ENCODE assay signal across 13 cellular contexts in the genomic region with DNA sequence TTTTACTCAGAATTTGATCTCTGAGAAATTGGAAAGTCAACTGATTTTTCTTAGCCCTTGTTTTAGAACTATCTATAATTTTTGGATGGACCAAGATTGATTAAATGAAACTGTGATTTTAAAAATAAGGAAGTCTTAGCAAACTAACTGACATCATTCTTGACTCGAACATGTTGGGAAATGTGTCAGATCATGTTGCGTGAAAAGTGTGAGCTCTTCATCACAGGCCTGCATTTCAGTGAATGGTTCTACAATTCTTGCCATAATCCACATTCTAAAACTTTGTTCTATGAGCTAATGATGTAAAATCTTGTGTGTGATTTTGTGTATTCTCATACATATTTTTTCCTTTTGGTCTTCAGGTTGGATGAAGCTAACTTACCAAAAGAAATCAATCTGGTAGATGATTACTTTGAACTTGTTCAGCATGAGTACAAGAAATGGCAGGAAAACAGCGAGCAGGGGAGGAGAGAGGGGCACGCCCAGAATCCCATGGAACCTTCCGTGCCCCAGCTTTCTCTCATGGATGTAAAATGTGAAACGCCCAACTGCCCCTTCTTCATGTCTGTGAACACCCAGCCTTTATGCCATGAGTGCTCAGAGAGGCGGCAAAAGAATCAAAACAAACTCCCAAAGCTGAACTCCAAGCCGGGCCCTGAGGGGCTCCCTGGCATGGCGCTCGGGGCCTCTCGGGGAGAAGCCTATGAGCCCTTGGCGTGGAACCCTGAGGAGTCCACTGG. TPM values are rescaled to one million over a fixed set of nuclear protein-coding genes. Genes with fewer than 3 reads are reported as not detected.
A peak's percentile ranks its signal among the peaks of the same experiment; 100 is the strongest.
DNase-seq lines count a peak whose midpoint lies in the region; ATAC-seq, FAIRE-seq and TF ChIP-seq lines count a peak whose summit lies in the region.
"Had no signal": no experiment of that assay in that cellular context is flagged by ENCODE, and none has a peak within 500 bp of the region (broad histone marks: within the 10 kb centered on the region; RNA-seq: fewer than 3 reads in every experiment).

No MANE protein-coding gene starts in this region.

- H3K9ac ChIP-seq in BLaER1 treated with 17β-estradiol and CSF1 and Interleukin-3, amounts not matched to agents 10 nM and 100 nM = peak overlapping the region; percentile 72 to 83 (median 75)

- no peak for TF ChIP-seq CTCF in ascending aorta (IDR thresholded peaks at IDR 0.05)
- TF ChIP-seq CTCF in osteoblast (IDR thresholded peaks at IDR 0.05; ENCODE audit: extremely low read depth, low read depth, low read length) = no peak
- no peak for TF ChIP-seq CTCF in prostate gland (IDR thresholded peaks at IDR 0.05)

- H3K9me3 ChIP-seq in BLaER1 treated with 17β-estradiol and CSF1 and Interleukin-3, amounts not matched to agents 10 nM and 100 nM (replicated peaks in 1 of 11) = no peaks in the 10 kb centered on the region
- H3K9me3 ChIP-seq in ascending aorta = no peaks in the 10 kb centered on the region
- H3K9me3 ChIP-seq in osteoblast (ENCODE audit: low read depth, low read length) = no peaks in the 10 kb centered on the region
- H3K9me3 ChIP-seq in MG63 = no peaks in the 10 kb centered on the region
- no peaks in the 10 kb centered on the region for H3K9me3 ChIP-seq in prostate gland
- H3K9me3 ChIP-seq: SJCRH30 had no signal

- peaks cover 87 to 98% (median 94%) of the 10 kb centered on the region in 11 experiments for H3K36me3 ChIP-seq in BLaER1 treated with 17β-estradiol and CSF1 and Interleukin-3, amounts not matched to agents 10 nM and 100 nM
- peaks cover 58 to 79% of the 10 kb centered on the region in 2 donors for H3K36me3 ChIP-seq in ascending aorta
- peaks cover 89% of the 10 kb centered on the region for H3K36me3 ChIP-seq in osteoblast (ENCODE audit: insufficient read depth, low read length)
- peaks cover 49% of the 10 kb centered on the region for H3K36me3 ChIP-seq in MG63
- H3K36me3 ChIP-seq in prostate gland = peaks cover 8 to 10% of the 10 kb centered on the region in 2 donors

- no peak overlapping the region for H2AFZ ChIP-seq in osteoblast (ENCODE audit: low read length)

- intact Hi-C loops in ascending aorta (cut with DNase I) (no loop called here), prostate gland (cut with DNase I) (no loop called here)

- ATAC-seq in HG03442 (IDR thresholded peaks at IDR 0.05; ENCODE audit: unreplicated experiment) = no peak

- DNase-seq in GM12892 (ENCODE audit: insufficient read length) (no peak), ascending aorta (ENCODE audit: low spot score in 2 of 2) (no peak), osteoblast (ENCODE audit: insufficient read length, low spot score, missing footprints) (no peak), COLO668 (lab: John Stamatoyannopoulos, UW; ENCODE audit: unreplicated experiment) (no peak), MG63 (no peak), prostate gland (ENCODE audit: low spot score) (no peak)
- DNase-seq: activated naive CD4-positive, alpha-beta T cell treated with anti-CD3 and anti-CD28 coated beads, Interleukin-2, amount 10 ng/mL, durations not matched to agents 7 days and 5 days; NCI-H524 treated with DMSO at 0.1 percent for 48 hours; occipital lobe; SJCRH30; stimulated activated CD4-positive, alpha-beta T cell treated with anti-CD3 and anti-CD28 coated beads, Interleukin-1b, Interleukin-23, amount 100 ng/mL, for 48 hours had no signal

- 95% methylated on average over 9 of the region's 12 CpGs for WGBS in prostate gland

- peak overlapping the region; percentile 67 to 98 (median 94) for H3K27ac ChIP-seq in BLaER1 treated with 17β-estradiol and CSF1 and Interleukin-3, amounts not matched to agents 10 nM and 100 nM
- peak overlapping the region; percentile 22 to 37 for H3K27ac ChIP-seq in ascending aorta
- peak overlapping the region; percentile 54 for H3K27ac ChIP-seq in osteoblast (ENCODE audit: low read depth, low read length)
- H3K27ac ChIP-seq in prostate gland = no peak overlapping the region
- H3K27ac ChIP-seq: SJCRH30 had no signal

- H3K27me3 ChIP-seq in BLaER1 treated with 17β-estradiol and CSF1 and Interleukin-3, amounts not matched to agents 10 nM and 100 nM = no peaks in the 10 kb centered on the region
- H3K27me3 ChIP-seq in ascending aorta = no peaks in the 10 kb centered on the region
- no peaks in the 10 kb centered on the region for H3K27me3 ChIP-seq in osteoblast (ENCODE audit: insufficient read depth, low read length)
- H3K27me3 ChIP-seq in MG63 = no peaks in the 10 kb centered on the region
- H3K27me3 ChIP-seq in prostate gland (replicated peaks; ENCODE audit: insufficient read depth) = no peaks in the 10 kb centered on the region
- H3K27me3 ChIP-seq: SJCRH30 had no signal

- peaks cover 66% of the 10 kb centered on the region for H3K79me2 ChIP-seq in osteoblast (ENCODE audit: insufficient read depth, low read length)

- FAIRE-seq in GM12892 (lab: Jason Lieb, UNC) = peak; percentile 56

- peaks cover 0 to 21% (median 4%) of the 10 kb centered on the region in 11 experiments; a peak in 6 of 22 replicates for H4K20me1 ChIP-seq in BLaER1 treated with 17β-estradiol and CSF1 and Interleukin-3, amounts not matched to agents 10 nM and 100 nM
- H4K20me1 ChIP-seq in osteoblast (ENCODE audit: insufficient read depth, low read length) = no peaks in the 10 kb centered on the region

- H3K4me2 ChIP-seq in BLaER1 treated with 17β-estradiol and CSF1 and Interleukin-3, amounts not matched to agents 10 nM and 100 nM = peak overlapping the region; percentile 80 to 97 (median 89)
- H3K4me2 ChIP-seq in osteoblast (ENCODE audit: insufficient read depth, low read length) = no peak overlapping the region

- peak overlapping the region; percentile 24 to 58 (median 54); a peak in 19 of 20 replicates for H3K4me3 ChIP-seq in BLaER1 treated with 17β-estradiol and CSF1 and Interleukin-3, amounts not matched to agents 10 nM and 100 nM
- no peak overlapping the region for H3K4me3 ChIP-seq in ascending aorta
- no peak overlapping the region for H3K4me3 ChIP-seq in osteoblast (ENCODE audit: insufficient read depth, low read length)
- no peak overlapping the region for H3K4me3 ChIP-seq in MG63
- no peak overlapping the region for H3K4me3 ChIP-seq in prostate gland
- H3K4me3 ChIP-seq: SJCRH30 had no signal

- H3K4me1 ChIP-seq in BLaER1 treated with 17β-estradiol and CSF1 and Interleukin-3, amounts not matched to agents 10 nM and 100 nM = peaks cover 95 to 100% (median 100%) of the 10 kb centered on the region in 10 experiments
- H3K4me1 ChIP-seq in ascending aorta (peaks cover 0 to 6% of the 10 kb centered on the region in 2 donors), osteoblast (ENCODE audit: insufficient read depth, low read length) (peaks cover 65% of the 10 kb centered on the region), prostate gland (replicated peaks) (no peaks in the 10 kb centered on the region)

- peak; percentile 4; the same call in 1 of the 2 replicates for TF ChIP-seq POLR2A in GM12892 (IDR thresholded peaks at IDR 0.05; ENCODE audit: low read depth, low read length)
- TF ChIP-seq POLR2A in prostate gland (IDR thresholded peaks at IDR 0.05) = no peak

RNA-seq across cellular contexts. Expression of gene TNFAIP3, which starts 11.2 kb away (rescaled TPM):
- polyA plus RNA-seq in GM12892 (2012; ENCODE audit: missing spikeins) = 172 TPM
- total RNA-seq in ascending aorta (24.5 TPM), osteoblast (8.5 and 10.5 TPM in 2 replicates), prostate gland (10 to 100 TPM; 13.0 to 19.9 TPM)
- 0.79 and 2.4 TPM in 2 replicates for total RNA-seq in MG63 (2014; rRNA removed; shearing (Covaris generic); ENCODE audit: low replicate concordance)

Comparison
In these comparisons a context has a peak if more than half of its experiments do, and no peak if none do; other contexts are left out.
1. H3K27ac ChIP-seq: peak in BLaER1 treated with 17β-estradiol and CSF1 and Interleukin-3, amounts not matched to agents 10 nM and 100 nM (11 of 11), ascending aorta (2 of 2) and osteoblast (single experiment); none in prostate gland (0 of 2).
2. H3K4me3 ChIP-seq: peak in BLaER1 treated with 17β-estradiol and CSF1 and Interleukin-3, amounts not matched to agents 10 nM and 100 nM (10 of 10); none in ascending aorta (0 of 2), osteoblast (single experiment), MG63 (single experiment) and prostate gland (0 of 2).